ENCODE assay signal across 24 cellular contexts in the genomic region with DNA sequence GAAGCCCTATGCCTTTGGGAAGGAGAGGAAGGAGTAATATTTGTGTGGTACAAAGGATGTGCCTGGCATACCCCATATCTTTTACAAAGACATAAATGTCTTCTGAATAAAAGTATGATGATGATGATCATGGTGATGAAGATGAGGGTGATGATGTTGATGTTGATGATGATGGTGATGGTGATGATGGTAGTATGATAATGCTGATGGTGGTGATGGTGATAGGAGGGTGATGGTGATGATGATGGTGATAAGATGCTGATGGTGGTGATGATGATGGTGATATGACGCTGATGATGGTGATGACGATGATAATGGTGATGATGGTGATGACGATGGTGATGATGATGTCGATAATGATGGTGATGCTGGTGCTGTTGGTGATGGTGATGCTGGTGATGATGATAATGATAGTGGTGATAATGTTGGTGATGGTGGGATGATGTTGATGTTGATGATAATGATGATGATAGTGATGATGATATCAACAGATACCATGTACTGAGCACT.
DNase-seq lines count a peak whose midpoint lies in the region; ATAC-seq, FAIRE-seq and TF ChIP-seq lines count a peak whose summit lies in the region.
"Had no signal": no experiment of that assay in that cellular context is flagged by ENCODE, and none has a peak within 500 bp of the region (broad histone marks: within the 10 kb centered on the region; RNA-seq: fewer than 3 reads in every experiment).

No MANE protein-coding gene starts in this region.

- no peak overlapping the region for H3K56ac ChIP-seq in H1 (replicated peaks; ENCODE audit: insufficient read length, low read depth, low read length)

- no peaks in the 10 kb centered on the region for H3K36me3 ChIP-seq in H1 (ENCODE audit: control insufficient read depth in 2 of 4, insufficient read depth in 4 of 4, low read length in 3 of 4)
- H3K36me3 ChIP-seq: BE2C; BLaER1 treated with 17β-estradiol and CSF1 and Interleukin-3, amounts not matched to agents 10 nM and 100 nM had no signal

- H3K4me1 ChIP-seq in H1 (replicated peaks in 1 of 4; ENCODE audit: control insufficient read depth in 3 of 4, insufficient read depth in 4 of 4, low read length in 3 of 4) = peaks cover 0 to 2% (median 0%) of the 10 kb centered on the region in 4 experiments; a peak in 1 of 7 replicates
- H3K4me1 ChIP-seq: A549; BE2C; BLaER1 treated with 17β-estradiol and CSF1 and Interleukin-3, amounts not matched to agents 10 nM and 100 nM had no signal

- H2AFZ ChIP-seq in H1 (ENCODE audit: low read length) = no peak overlapping the region
- H2AFZ ChIP-seq: GM23248 had no signal

- no peak overlapping the region for H3K4me3 ChIP-seq in H1 (ENCODE audit: extremely low read depth in 1 of 4, insufficient read depth in 2 of 4, low read depth in 3 of 4, low read length in 4 of 4)
- H3K4me3 ChIP-seq: A549; BLaER1 treated with 17β-estradiol and CSF1 and Interleukin-3, amounts not matched to agents 10 nM and 100 nM; GM23248 had no signal

- H3K23me2 ChIP-seq in H1 (ENCODE audit: low read depth, low read length) = peaks cover 3% of the 10 kb centered on the region; the same call in 1 of the 2 replicates

- H2AK5ac ChIP-seq in H1 (ENCODE audit: low read depth, low read length) = peak overlapping the region; percentile 83; the same call in 1 of the 2 replicates

- no peak overlapping the region for H3K9ac ChIP-seq in H1 (replicated peaks in 1 of 4; ENCODE audit: extremely low read depth in 1 of 4, low read depth in 3 of 4, low read length in 3 of 4)
- H3K9ac ChIP-seq: BLaER1 treated with 17β-estradiol and CSF1 and Interleukin-3, amounts not matched to agents 10 nM and 100 nM; GM23248 had no signal

- DNase-seq in GM12891 (ENCODE audit: insufficient read length, low spot score) = no peak
- no peak for DNase-seq in HTR-8/SVneo (ENCODE audit: insufficient read length, low spot score)
- DNase-seq in H1 (ENCODE audit: low read depth in 1 of 2, low spot score in 2 of 2) = no peak
- no peak for DNase-seq in ureter (ENCODE audit: low spot score)
- no peak for DNase-seq in C1 segment of cervical spinal cord (lab: John Stamatoyannopoulos, UW)
- DNase-seq: 8988T; ACHN; AML-193; BE2C; Calu3; CD4-positive, alpha-beta memory T cell; COR-L47; DMS53; DMS79 treated with DMSO at 0.1 percent for 48 hours; GF-D8; GM23248; H9; HFFc6 had no signal

- H3K79me1 ChIP-seq in H1 (ENCODE audit: low read depth, low read length) = no peaks in the 10 kb centered on the region

- H2BK120ac ChIP-seq in H1 (replicated peaks; ENCODE audit: low read depth, low read length) = no peak overlapping the region

- H4K5ac ChIP-seq in H1 (ENCODE audit: insufficient read length, low read depth, low read length) = no peak overlapping the region

- no peak overlapping the region for H4K8ac ChIP-seq in H1 (ENCODE audit: extremely low read depth, insufficient read depth, low read length)

- WGBS in H1 (ENCODE audit: extremely low coverage in 1 of 2, insufficient coverage in 1 of 2, insufficient read length in 1 of 2, insufficient replicate concordance in 2 of 2, low coverage in 1 of 2, low lambda C conversion rate in 2 of 2, missing lambda C conversion rate in 1 of 2), 2 experiments = 74% methylated on average over 4 of the region's 4 CpGs; no CpG with 5 or more reads in 1 of the 2 experiments

- H4K91ac ChIP-seq in H1 (replicated peaks; ENCODE audit: insufficient read length, low read length) = no peak overlapping the region

- H3K14ac ChIP-seq in H1 (ENCODE audit: insufficient read length) = no peak overlapping the region

- H3K27me3 ChIP-seq in H1 (replicated peaks in 1 of 4; ENCODE audit: control insufficient read depth in 3 of 4, extremely low read depth in 1 of 4, insufficient read depth in 3 of 4, low read length in 3 of 4) = no peaks in the 10 kb centered on the region
- H3K27me3 ChIP-seq: BE2C; BLaER1 treated with 17β-estradiol and CSF1 and Interleukin-3, amounts not matched to agents 10 nM and 100 nM had no signal

- no peak overlapping the region for H2BK12ac ChIP-seq in H1 (ENCODE audit: low read depth, low read length)

- H2BK15ac ChIP-seq in H1 (ENCODE audit: low read length) = no peak overlapping the region

- no peak for ATAC-seq in GM18861 (IDR thresholded peaks at IDR 0.05; ENCODE audit: unreplicated experiment)
- ATAC-seq: A549, HCT116 had no signal

- TF ChIP-seq CTCF in H1 (IDR thresholded peaks at IDR 0.05; ENCODE audit: control extremely low read depth in 1 of 3, insufficient read depth in 1 of 3, low read depth in 1 of 3, low read length in 3 of 3) = no peak

- H3K18ac ChIP-seq in H1 (ENCODE audit: extremely low read depth, low read length) = no peak overlapping the region

- TF ChIP-seq POLR2A in GM12891 (IDR thresholded peaks at IDR 0.05; ENCODE audit: low read depth, low read length) (no peak), H1 (IDR thresholded peaks at IDR 0.05; ENCODE audit: control extremely low read depth in 1 of 2, low read depth in 2 of 2, low read length in 2 of 2) (no peak)

- POLR2A ChIA-PET in H1 (lab: Charles Lee; ENCODE audit: partially characterized antibody) = no interaction called here

- peak; percentile 69 for FAIRE-seq in GM12891 (lab: Jason Lieb, UNC)
- FAIRE-seq in HTR-8/SVneo (lab: Jason Lieb, UNC) = peak; percentile 95
- no peak for FAIRE-seq in H1 (lab: Jason Lieb, UNC)
- FAIRE-seq: A549, GM12892, GM19239 had no signal

- H4K20me1 ChIP-seq in H1 (replicated peaks in 1 of 2; ENCODE audit: control insufficient read depth in 1 of 2, insufficient read depth in 2 of 2, low read length in 2 of 2) = peaks cover 0 to 2% of the 10 kb centered on the region in 2 experiments
- H4K20me1 ChIP-seq: BLaER1 treated with 17β-estradiol and CSF1 and Interleukin-3, amounts not matched to agents 10 nM and 100 nM had no signal

- H2BK20ac ChIP-seq in H1 (ENCODE audit: low read length) = no peak overlapping the region

- H3K79me2 ChIP-seq in H1 (ENCODE audit: control insufficient read depth in 1 of 2, insufficient read depth in 2 of 2, low read length in 2 of 2) = no peaks in the 10 kb centered on the region

- H3K4ac ChIP-seq in H1 (replicated peaks; ENCODE audit: insufficient read length, low read depth, low read length) = no peak overlapping the region

- H3K23ac ChIP-seq in H1 (ENCODE audit: insufficient read length) = peak overlapping the region; percentile 47

- no peak for TF ChIP-seq EP300 in H1 (IDR thresholded peaks at IDR 0.05; ENCODE audit: borderline replicate concordance in 1 of 2, low read depth in 2 of 2, low read length in 2 of 2)

- CTCF ChIA-PET in H1 (lab: Charles Lee; ENCODE audit: partially characterized antibody) = interaction anchor here (1.0 kb wide), 1 partner anchor 16 kb away, joined by 3 read pairs; no protein-coding TSS in a partner anchor

- H2BK5ac ChIP-seq in H1 (ENCODE audit: low read depth, low read length) = no peak overlapping the region

- H3K4me2 ChIP-seq in H1 (ENCODE audit: insufficient read depth in 1 of 2, low read depth in 2 of 2, low read length in 2 of 2) = no peak overlapping the region
- H3K4me2 ChIP-seq: A549; BLaER1 treated with 17β-estradiol and CSF1 and Interleukin-3, amounts not matched to agents 10 nM and 100 nM had no signal

- no peak overlapping the region for H3K27ac ChIP-seq in H1 (ENCODE audit: low read depth, low read length)
- H3K27ac ChIP-seq: A549; BLaER1 treated with 17β-estradiol and CSF1 and Interleukin-3, amounts not matched to agents 10 nM and 100 nM; GM23248 had no signal

- TF ChIP-seq RAD21 in H1 (IDR thresholded peaks at IDR 0.05 in 1 of 2, conservative IDR thresholded peaks at IDR 0.05 in 1 of 2; ENCODE audit: low read depth in 2 of 2, low read length in 2 of 2) = no peak

- H3K9me3 ChIP-seq in H1 (ENCODE audit: insufficient read depth in 2 of 2, low read depth in 1 of 2, low read length in 1 of 2) = no peaks in the 10 kb centered on the region
- H3K9me3 ChIP-seq: A549; BE2C; BLaER1 treated with 17β-estradiol and CSF1 and Interleukin-3, amounts not matched to agents 10 nM and 100 nM had no signal

TF ChIP-seq in GM12891, 5 proteins besides CTCF, POLR2A, EP300 and RAD21:
- no peak for TF ChIP-seq POLR2AphosphoS5 (IDR thresholded peaks at IDR 0.05; ENCODE audit: low read depth, low read length)
- TF ChIP-seq SPI1 (IDR thresholded peaks at IDR 0.05; ENCODE audit: low read depth, low read length) = no peak
- no peak for TF ChIP-seq POU2F2 (IDR thresholded peaks at IDR 0.05; ENCODE audit: low read depth, low read length)
- TF ChIP-seq PAX5 (IDR thresholded peaks at IDR 0.05; ENCODE audit: insufficient read depth, low read length, severe bottlenecking) = no peak
- TF ChIP-seq TAF1 (IDR thresholded peaks at IDR 0.05; ENCODE audit: low read depth, low read length) = no peak

TF ChIP-seq in H1, 55 proteins besides CTCF, POLR2A, EP300 and RAD21:
- TF ChIP-seq NRF1 (IDR thresholded peaks at IDR 0.05; ENCODE audit: low read depth, low read length) = no peak
- TF ChIP-seq ZNF274 (IDR thresholded peaks at IDR 0.05; ENCODE audit: borderline replicate concordance, extremely low read depth, low read length) = no peak
- TF ChIP-seq RFX5 (IDR thresholded peaks at IDR 0.05; ENCODE audit: borderline replicate concordance, low read depth, low read length) = no peak
- TF ChIP-seq SUZ12 (IDR thresholded peaks at IDR 0.05; ENCODE audit: low read length) = no peak
- TF ChIP-seq SIN3A (conservative IDR thresholded peaks at IDR 0.05 in 1 of 2, IDR thresholded peaks at IDR 0.05 in 1 of 2; ENCODE audit: low read depth in 1 of 2, low read length in 2 of 2) = no peak
- TF ChIP-seq BCL11A (IDR thresholded peaks at IDR 0.05; ENCODE audit: low read depth in 2 of 2, low read length in 2 of 2) = no peak
- TF ChIP-seq BACH1 (IDR thresholded peaks at IDR 0.05; ENCODE audit: low read length) = no peak
- TF ChIP-seq PHF8 (conservative IDR thresholded peaks at IDR 0.05; ENCODE audit: low read depth, low read length) = no peak
- no peak for TF ChIP-seq KDM5A (IDR thresholded peaks at IDR 0.05; ENCODE audit: low read length)
- no peak for TF ChIP-seq MAFK (IDR thresholded peaks at IDR 0.05; ENCODE audit: low read depth, low read length)
- TF ChIP-seq RXRA (IDR thresholded peaks at IDR 0.05; ENCODE audit: insufficient read depth, low read depth, low read length) = no peak
- no peak for TF ChIP-seq NANOG (IDR thresholded peaks at IDR 0.05; ENCODE audit: insufficient read depth, low read depth, low read length, poor library complexity, severe bottlenecking)
- TF ChIP-seq, protein P1, sequence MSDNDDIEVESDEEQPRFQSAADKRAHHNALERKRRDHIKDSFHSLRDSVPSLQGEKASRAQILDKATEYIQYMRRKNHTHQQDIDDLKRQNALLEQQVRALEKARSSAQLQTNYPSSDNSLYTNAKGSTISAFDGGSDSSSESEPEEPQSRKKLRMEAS (IDR thresholded peaks at IDR 0.05) = no peak
- TF ChIP-seq CEBPB (IDR thresholded peaks at IDR 0.05; ENCODE audit: low read depth, low read length) = no peak
- no peak for TF ChIP-seq EGR1 (IDR thresholded peaks at IDR 0.05; ENCODE audit: borderline replicate concordance, low read depth, low read length)
- TF ChIP-seq CHD1 (IDR thresholded peaks at IDR 0.05; ENCODE audit: low read depth, low read length) = no peak
- no peak for TF ChIP-seq CBX5 (IDR thresholded peaks at IDR 0.05; ENCODE audit: low read depth, low read length)
- no peak for TF ChIP-seq YY1 (IDR thresholded peaks at IDR 0.05; ENCODE audit: low read depth, low read length)
